22 cellular contexts compared by ENCODE assay signal in genomic region chr3:126263539-126263938, GRCh38.
DNase-seq lines count a peak whose midpoint lies in the region; ATAC-seq and TF ChIP-seq lines count a peak whose summit lies in the region.
"Had no signal": no experiment of that assay in that cellular context is flagged by ENCODE, and none has a peak within 500 bp of the region (broad histone marks: within the 10 kb centered on the region; RNA-seq: fewer than 3 reads in every experiment).

No MANE protein-coding gene starts in this region.

- H2BK120ac ChIP-seq in neuronal stem cell (ENCODE audit: low read depth, low read length), result no peak overlapping the region

- H3K27me3 Mint-ChIP-seq in osteocyte (ENCODE audit: unreplicated experiment), result no peaks in the 10 kb centered on the region

- H3K27ac Mint-ChIP-seq in osteocyte (ENCODE audit: unreplicated experiment), result no peak overlapping the region
- H3K27ac Mint-ChIP-seq: CD4-positive, alpha-beta memory T cell; CD4-positive, CD25-positive, alpha-beta regulatory T cell; CD8-positive, alpha-beta memory T cell had no signal

- no peak overlapping the region for H3K23ac ChIP-seq in neuronal stem cell (ENCODE audit: low read depth, low read length, poor library complexity)

- peak overlapping the region; percentile 57 for H3K27ac ChIP-seq in A673 (ENCODE audit: low read depth, low read length, poor library complexity, severe bottlenecking)
- H3K27ac ChIP-seq in neuronal stem cell (replicated peaks; ENCODE audit: low read length), result no peak overlapping the region
- no peak overlapping the region for H3K27ac ChIP-seq in upper lobe of right lung
- H3K27ac ChIP-seq: 22Rv1, A549, BLaER1 had no signal

- no peaks in the 10 kb centered on the region for H3K36me3 Mint-ChIP-seq in osteocyte (ENCODE audit: unreplicated experiment)
- H3K36me3 Mint-ChIP-seq: CD14-positive monocyte; CD4-positive, alpha-beta memory T cell; CD4-positive, CD25-positive, alpha-beta regulatory T cell; CD8-positive, alpha-beta memory T cell had no signal

- in situ Hi-C loops in GM13976 (cut with MboI; ENCODE audit: low sequenced_read_pairs, unreplicated experiment), result no loop called here

- POLR2A ChIA-PET in A673 (lab: Charles Lee; ENCODE audit: low non-redundant PET), result no interaction called here

- peaks cover 44% of the 10 kb centered on the region for H3K4me1 Mint-ChIP-seq in osteocyte (ENCODE audit: unreplicated experiment)
- H3K4me1 Mint-ChIP-seq: CD4-positive, CD25-positive, alpha-beta regulatory T cell; CD8-positive, alpha-beta memory T cell had no signal

- no peaks in the 10 kb centered on the region for H3K79me1 ChIP-seq in neuronal stem cell (ENCODE audit: low read depth, low read length)

- ATAC-seq in upper lobe of right lung (no peak), SK-N-SH treated with all-trans-retinoic acid at 6 μM for 48 hours (no peak)
- ATAC-seq: A549 had no signal

- peak overlapping the region; percentile 7 for H2AK5ac ChIP-seq in neuronal stem cell (ENCODE audit: low read depth, low read length)

- H3K27me3 ChIP-seq in A673 (replicated peaks; ENCODE audit: insufficient read depth, low read depth, low read length, poor library complexity), result no peaks in the 10 kb centered on the region
- no peaks in the 10 kb centered on the region for H3K27me3 ChIP-seq in neuronal stem cell (ENCODE audit: control insufficient read depth in 3 of 3, insufficient read depth in 3 of 3, low read depth in 1 of 3, low read length in 3 of 3)
- H3K27me3 ChIP-seq in upper lobe of right lung, result no peaks in the 10 kb centered on the region

- H2BK5ac ChIP-seq in neuronal stem cell (ENCODE audit: low read length), result no peak overlapping the region

- WGBS in neuronal stem cell (ENCODE audit: extremely low coverage in 2 of 2, insufficient read length in 2 of 2, insufficient replicate concordance in 1 of 2), 2 donors, result no CpG with 5 or more reads among the region's 9 CpGs

- no TSS peak for BruUV-seq in A673 (replicated peaks; lab: Mats Ljungman, UMichigan)

- H3K4me3 Mint-ChIP-seq in osteocyte (ENCODE audit: unreplicated experiment), result no peak overlapping the region
- H3K4me3 Mint-ChIP-seq: CD14-positive monocyte; CD4-positive, alpha-beta memory T cell; CD4-positive, CD25-positive, alpha-beta regulatory T cell; CD8-positive, alpha-beta memory T cell had no signal

- peaks cover 9% of the 10 kb centered on the region for H3K9me3 Mint-ChIP-seq in osteocyte (ENCODE audit: unreplicated experiment)

- H3K4me3 ChIP-seq in A673 (ENCODE audit: low read depth, low read length, poor library complexity, severe bottlenecking) (no peak overlapping the region), neuronal stem cell (ENCODE audit: low read length in 2 of 2) (no peak overlapping the region), upper lobe of right lung (no peak overlapping the region)
- H3K4me3 ChIP-seq: A549, BLaER1 had no signal

- no peak overlapping the region for H2AFZ ChIP-seq in neuronal stem cell (ENCODE audit: low read length)

- H3K18ac ChIP-seq in neuronal stem cell (ENCODE audit: low read length), result no peak overlapping the region

- intact Hi-C loops in A673 (cut with micrococcal nuclease; ENCODE audit: unreplicated experiment), result no loop called here
- intact Hi-C loops in upper lobe of right lung (cut with DNase I), result loop anchor here (5.0 kb wide), 1 partner anchor 124 kb away; no protein-coding TSS in a partner anchor

- no peak overlapping the region for H3K4ac ChIP-seq in neuronal stem cell (ENCODE audit: low read length)

- DNase-seq in A673 (ENCODE audit: low spot score) (no peak), neuronal stem cell (ENCODE audit: low spot score) (no peak), osteocyte (ENCODE audit: extremely low spot score, unreplicated experiment) (peak; percentile 75), upper lobe of right lung (peak; percentile 55), NOMO-1 treated with DMSO at 0.1 percent for 48 hours (lab: John Stamatoyannopoulos, UW; ENCODE audit: unreplicated experiment) (no peak), GM13976 (ENCODE audit: low spot score) (no peak)
- DNase-seq in activated effector memory CD4-positive, alpha-beta T cell treated with Interleukin-2 at 50 U/mL for 16 hours, result no peak
- DNase-seq: ACHN; BE2C; C1 segment of cervical spinal cord; Calu3; CD4-positive, alpha-beta memory T cell; CD4-positive, CD25-positive, alpha-beta regulatory T cell; CD8-positive, alpha-beta memory T cell; COR-L47; DMS79 treated with DMSO at 0.1 percent for 48 hours; GF-D8 had no signal

- H3K4me2 ChIP-seq in neuronal stem cell (ENCODE audit: insufficient read depth, low read length, poor library complexity, severe bottlenecking), result no peak overlapping the region
- H3K4me2 ChIP-seq: A549, BLaER1 had no signal

- no peak for TF ChIP-seq CTCF in A673 (conservative IDR thresholded peaks at IDR 0.05; ENCODE audit: low read depth, low read length)
- no peak for TF ChIP-seq CTCF in osteocyte (IDR thresholded peaks at IDR 0.05)
- TF ChIP-seq CTCF in upper lobe of right lung (IDR thresholded peaks at IDR 0.05), result no peak
- TF ChIP-seq CTCF in GM13976 (IDR thresholded peaks at IDR 0.05; ENCODE audit: borderline replicate concordance, control extremely low read depth, extremely low read depth, insufficient read depth, missing control alignments), result no peak

- no peak overlapping the region for H4K91ac ChIP-seq in neuronal stem cell (ENCODE audit: low read depth, low read length, poor library complexity)

- H3K9me3 ChIP-seq in A673 (ENCODE audit: low read depth, low read length, poor library complexity, severe bottlenecking) (no peaks in the 10 kb centered on the region), neuronal stem cell (replicated peaks in 1 of 2; ENCODE audit: control insufficient read depth in 2 of 2, insufficient read depth in 1 of 2, low read depth in 1 of 2, low read length in 2 of 2) (peaks cover 0 to 6% of the 10 kb centered on the region in 2 donors), upper lobe of right lung (no peaks in the 10 kb centered on the region)
- H3K9me3 ChIP-seq: A549, BE2C, BLaER1 had no signal

- no peak overlapping the region for H3K9ac ChIP-seq in neuronal stem cell (ENCODE audit: low read depth, low read length, poor library complexity)
- H3K9ac ChIP-seq: BLaER1 had no signal

- peak overlapping the region; percentile 40 for H2BK15ac ChIP-seq in neuronal stem cell (ENCODE audit: low read length)

- H3K4me1 ChIP-seq in A673 (ENCODE audit: insufficient read depth, low read length, poor library complexity, severe bottlenecking) (peaks cover 51% of the 10 kb centered on the region), neuronal stem cell (ENCODE audit: control insufficient read depth in 2 of 2, insufficient read depth in 1 of 2, low read depth in 1 of 2, low read length in 2 of 2) (peaks cover 21% of the 10 kb centered on the region in 2 donors), upper lobe of right lung (peaks cover 25% of the 10 kb centered on the region)
- H3K4me1 ChIP-seq: BE2C had no signal

- H4K8ac ChIP-seq in neuronal stem cell (ENCODE audit: low read depth, low read length), result no peak overlapping the region

- CTCF ChIA-PET in A673 (lab: Charles Lee), result no interaction called here

- H3K36me3 ChIP-seq in A673 (ENCODE audit: insufficient read depth, low read length, poor library complexity, severe bottlenecking), result no peaks in the 10 kb centered on the region
- H3K36me3 ChIP-seq in neuronal stem cell (replicated peaks in 1 of 2; ENCODE audit: control insufficient read depth in 2 of 2, insufficient read depth in 2 of 2, low read length in 2 of 2), result no peaks in the 10 kb centered on the region
- H3K36me3 ChIP-seq in upper lobe of right lung, result no peaks in the 10 kb centered on the region
- H3K36me3 ChIP-seq: BE2C, BLaER1 had no signal

- peak overlapping the region; percentile 44 for H2BK12ac ChIP-seq in neuronal stem cell (ENCODE audit: low read length)

- no peak overlapping the region for H3K14ac ChIP-seq in neuronal stem cell (ENCODE audit: low read length)

TF ChIP-seq in SK-N-SH treated with all-trans-retinoic acid at 6 μM for 48 hours, 23 proteins besides CTCF, POLR2A, EP300 and RAD21 (continues in another document):
- TF ChIP-seq CREB5 (CRISPR knock-in tag; IDR thresholded peaks at IDR 0.05; ENCODE audit: low read depth), result no peak
- no peak for TF ChIP-seq ZNF565 (CRISPR knock-in tag; conservative IDR thresholded peaks at IDR 0.05; ENCODE audit: low read depth)
- TF ChIP-seq ESRRG (CRISPR knock-in tag; IDR thresholded peaks at IDR 0.05), result no peak
- TF ChIP-seq RARB (CRISPR knock-in tag; IDR thresholded peaks at IDR 0.05), result no peak
- TF ChIP-seq BACH2 (CRISPR knock-in tag; IDR thresholded peaks at IDR 0.05; ENCODE audit: borderline replicate concordance), result no peak
- TF ChIP-seq CSDC2 (CRISPR knock-in tag; IDR thresholded peaks at IDR 0.05), result no peak

Comparison
In these comparisons a context has a peak if more than half of its experiments do, and no peak if none do; other contexts are left out.
1. DNase-seq: peak in osteocyte (single experiment) and upper lobe of right lung (single experiment); none in A673 (single experiment), neuronal stem cell (single experiment), activated effector memory CD4-positive, alpha-beta T cell treated with Interleukin-2 at 50 U/mL for 16 hours (single experiment), NOMO-1 treated with DMSO at 0.1 percent for 48 hours (single experiment) and GM13976 (single experiment).